ENCODE assay signal across 15 cellular contexts in genomic region chr9:74760031-74760700, GRCh38.
DNase-seq lines count a peak whose midpoint lies in the region; ATAC-seq, FAIRE-seq and TF ChIP-seq lines count a peak whose summit lies in the region.
"Had no signal": no experiment of that assay in that cellular context is flagged by ENCODE, and none has a peak within 500 bp of the region (broad histone marks: within the 10 kb centered on the region; RNA-seq: fewer than 3 reads in every experiment).

No MANE protein-coding gene starts in this region.

- no peak overlapping the region for H3K9ac ChIP-seq in trophoblast cell (ENCODE audit: low read length)
- H3K9ac ChIP-seq: parathyroid adenoma had no signal

- no peak overlapping the region for H3K4me3 ChIP-seq in trophoblast cell (ENCODE audit: low read depth, low read length)
- H3K4me3 ChIP-seq in esophagus muscularis mucosa, result no peak overlapping the region
- H3K4me3 ChIP-seq: dorsolateral prefrontal cortex, HAP-1, heart left ventricle had no signal

- no peak for TF ChIP-seq CTCF in esophagus muscularis mucosa (IDR thresholded peaks at IDR 0.05)

- no peak overlapping the region for H4K12ac ChIP-seq in trophoblast cell (ENCODE audit: low read depth, low read length)

- no peaks in the 10 kb centered on the region for H3K79me2 ChIP-seq in trophoblast cell (ENCODE audit: control insufficient read depth, insufficient read depth, low read length, poor library complexity)
- H3K79me2 ChIP-seq: parathyroid adenoma had no signal

- no peak overlapping the region for H3K4me2 ChIP-seq in trophoblast cell (ENCODE audit: low read length)

- H3K14ac ChIP-seq in trophoblast cell (ENCODE audit: low read length), result no peak overlapping the region

- TF ChIP-seq EP300 in esophagus muscularis mucosa (IDR thresholded peaks at IDR 0.05), result no peak

- H2AK5ac ChIP-seq in trophoblast cell (ENCODE audit: low read length), result no peak overlapping the region

- H4K8ac ChIP-seq in trophoblast cell (ENCODE audit: low read depth, low read length), result no peak overlapping the region

- no peak overlapping the region for H3K23ac ChIP-seq in trophoblast cell (ENCODE audit: low read length)

- no CpG with 5 or more reads among the region's 3 CpGs for WGBS in trophoblast cell (ENCODE audit: extremely low coverage, insufficient coverage, insufficient read length)
- WGBS in esophagus muscularis mucosa, result 91% methylated on average over 3 of the region's 3 CpGs

- H3K4ac ChIP-seq in trophoblast cell (ENCODE audit: low read depth, low read length), result no peak overlapping the region

- no peak overlapping the region for H2BK12ac ChIP-seq in trophoblast cell (ENCODE audit: low read length)

- H3K79me1 ChIP-seq in trophoblast cell (ENCODE audit: low read length), result no peaks in the 10 kb centered on the region

- H3K27ac ChIP-seq in trophoblast cell (ENCODE audit: low read depth, low read length) (no peak overlapping the region), esophagus muscularis mucosa (replicated peaks in 1 of 4) (no peak overlapping the region)
- H3K27ac ChIP-seq: dorsolateral prefrontal cortex, heart left ventricle, parathyroid adenoma had no signal

- H4K91ac ChIP-seq in trophoblast cell (ENCODE audit: low read depth, low read length), result no peak overlapping the region

- no peaks in the 10 kb centered on the region for H3K36me3 ChIP-seq in trophoblast cell (ENCODE audit: control insufficient read depth in 1 of 2, insufficient read depth in 2 of 2, low read length in 2 of 2)
- H3K36me3 ChIP-seq in esophagus muscularis mucosa, result no peaks in the 10 kb centered on the region
- H3K36me3 ChIP-seq: HAP-1, heart left ventricle had no signal

- H3K18ac ChIP-seq in trophoblast cell (ENCODE audit: low read length), result no peak overlapping the region

- no peaks in the 10 kb centered on the region for H3K27me3 ChIP-seq in trophoblast cell (ENCODE audit: insufficient read depth, low read length)
- no peaks in the 10 kb centered on the region for H3K27me3 ChIP-seq in esophagus muscularis mucosa
- H3K27me3 ChIP-seq: dorsolateral prefrontal cortex, heart left ventricle had no signal

- no peak overlapping the region for H2BK120ac ChIP-seq in trophoblast cell (ENCODE audit: insufficient read depth, low read length, poor library complexity)

- ATAC-seq in esophagus mucosa (peak; percentile 94), HG03342 (IDR thresholded peaks at IDR 0.05; ENCODE audit: unreplicated experiment) (no peak)
- ATAC-seq: heart left ventricle had no signal

- intact Hi-C loops in esophagus muscularis mucosa (cut with DNase I), result no loop called here

- H3K9me3 ChIP-seq in trophoblast cell (ENCODE audit: insufficient read depth, low read depth, low read length) (no peaks in the 10 kb centered on the region), esophagus muscularis mucosa (no peaks in the 10 kb centered on the region)
- H3K9me3 ChIP-seq: HAP-1, heart left ventricle had no signal

- no peak for FAIRE-seq in RCC 7860 (lab: Jason Lieb, UNC)

- no peak overlapping the region for H2BK5ac ChIP-seq in trophoblast cell (ENCODE audit: low read depth, low read length, poor library complexity)

- no peak for TF ChIP-seq POLR2A in esophagus muscularis mucosa (IDR thresholded peaks at IDR 0.05; ENCODE audit: low read depth)

- DNase-seq in ELR (ENCODE audit: low read depth) (peak; percentile 80), RCC 7860 (ENCODE audit: low spot score) (peak; percentile 58), trophoblast cell (peak; percentile 60 to 91), esophagus muscularis mucosa (ENCODE audit: extremely low spot score) (no peak), islet precursor cell (no peak)
- DNase-seq in activated CD4-positive, alpha-beta T cell treated with anti-CD3 and anti-CD28 coated beads for 1 hour, result no peak
- DNase-seq: Calu3; dorsolateral prefrontal cortex; heart left ventricle; NCI-H187 treated with DMSO at 0.1 percent for 48 hours; stimulated activated naive CD4-positive, alpha-beta T cell treated with Interleukin-2 at 50 U/mL for 16 hours had no signal

- H2AFZ ChIP-seq in trophoblast cell (ENCODE audit: insufficient read depth, low read length, poor library complexity), result no peak overlapping the region
- H2AFZ ChIP-seq: parathyroid adenoma had no signal

- H3K4me1 ChIP-seq in trophoblast cell (ENCODE audit: control insufficient read depth in 1 of 2, insufficient read depth in 2 of 2, low read length in 2 of 2), result peaks cover 0 to 3% of the 10 kb centered on the region in 2 experiments
- no peaks in the 10 kb centered on the region for H3K4me1 ChIP-seq in esophagus muscularis mucosa
- H3K4me1 ChIP-seq: HAP-1, heart left ventricle, parathyroid adenoma had no signal

Comparison
In these comparisons a context has a peak if more than half of its experiments do, and no peak if none do; other contexts are left out.
1. DNase-seq: peak in ELR (single experiment), RCC 7860 (single experiment) and trophoblast cell (2 of 2); none in activated CD4-positive, alpha-beta T cell treated with anti-CD3 and anti-CD28 coated beads for 1 hour (single experiment), esophagus muscularis mucosa (single experiment) and islet precursor cell (single experiment).